8 cellular contexts compared by ENCODE assay signal in the genomic region with DNA sequence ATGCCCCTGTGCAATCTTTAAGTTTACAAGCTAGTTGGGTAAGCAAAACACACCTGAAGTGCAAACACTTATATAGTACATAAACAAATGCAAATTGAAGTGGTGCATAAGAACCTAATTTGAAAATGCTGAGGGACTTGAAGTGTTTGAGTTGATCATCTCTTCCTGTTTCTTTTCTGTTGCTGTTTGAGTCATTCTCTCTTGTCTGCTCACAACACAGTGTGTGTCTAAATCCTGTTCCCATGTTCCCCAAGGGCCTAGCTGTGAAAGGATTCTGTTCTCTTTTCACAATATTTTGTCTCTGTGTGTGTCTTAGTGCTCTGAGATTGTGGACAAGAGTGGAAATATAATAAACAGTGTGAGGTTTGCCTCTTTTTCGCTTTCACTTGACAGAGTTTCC. TPM values are rescaled to one million over a fixed set of nuclear protein-coding genes. Genes with fewer than 3 reads are reported as not detected.
DNase-seq lines count a peak whose midpoint lies in the region; ATAC-seq, FAIRE-seq and TF ChIP-seq lines count a peak whose summit lies in the region.

No MANE protein-coding gene starts in this region.

- intact Hi-C loops in Right ventricle myocardium superior (cut with DNase I), result no loop called here

- ATAC-seq in GM21390 (IDR thresholded peaks at IDR 0.05; ENCODE audit: unreplicated experiment) (peak; percentile 66), HG03457 (IDR thresholded peaks at IDR 0.05; ENCODE audit: unreplicated experiment) (peak; percentile 51), Right ventricle myocardium superior (ENCODE audit: poor library complexity) (no peak)

- no peak for TF ChIP-seq POLR2A in GM12892 (IDR thresholded peaks at IDR 0.05; ENCODE audit: low read depth, low read length)

- peak; percentile 90 for FAIRE-seq in GM12892 (lab: Jason Lieb, UNC)

- no peak for DNase-seq in GM12892 (ENCODE audit: insufficient read length)
- peak; percentile 39 for DNase-seq in iris pigment epithelial cell (ENCODE audit: low read depth)
- no peak for DNase-seq in DMS153 (lab: John Stamatoyannopoulos, UW)
- DNase-seq in NCI-H2029 treated with DMSO at 0.1 percent for 48 hours (lab: John Stamatoyannopoulos, UW), result no peak
- no peak for DNase-seq in Right ventricle myocardium superior
- no peak for DNase-seq in activated T-cell treated with anti-CD3 and anti-CD28 coated beads, Interleukin-2, amount 50 U/mL, for 1 hour

RNA-seq across cellular contexts. Expression of a gene that starts 6.1 kb away (rescaled TPM):
- polyA plus RNA-seq in GM12892 (2012; ENCODE audit: missing spikeins), result 3.0 TPM
- total RNA-seq in Right ventricle myocardium superior, result 0.65 TPM

RNA-seq across cellular contexts. Expression of a gene that starts 47.1 kb away (rescaled TPM):
- polyA plus RNA-seq in GM12892 (2012; ENCODE audit: missing spikeins), result 3.2 TPM
- not detected for total RNA-seq in Right ventricle myocardium superior
